Comparison of ENCODE assay signal across 1 cellular context in the genomic region with DNA sequence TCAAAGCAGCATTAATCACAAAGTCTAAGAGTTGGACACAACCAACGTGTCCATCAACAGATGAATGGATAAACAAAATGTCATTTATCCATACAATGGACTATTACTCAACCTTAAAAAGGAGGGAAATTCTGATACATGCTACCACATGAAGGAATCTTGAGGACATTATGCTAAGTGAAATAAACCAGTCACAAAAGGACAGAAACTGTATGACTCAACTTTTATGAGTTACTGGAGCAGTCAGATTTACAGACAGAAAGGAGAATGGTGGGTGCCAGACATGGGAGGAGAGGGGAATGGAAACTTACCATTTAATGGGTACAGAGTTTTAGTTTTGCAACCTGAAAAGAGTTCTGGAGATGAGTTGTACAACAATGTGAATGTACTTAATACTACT.
TF ChIP-seq lines count a peak whose summit lies in the region.

No MANE protein-coding gene starts in this region.

TF ChIP-seq in K562, 482 proteins besides CTCF, POLR2A, EP300 and RAD21:
- TF ChIP-seq, protein P1, sequence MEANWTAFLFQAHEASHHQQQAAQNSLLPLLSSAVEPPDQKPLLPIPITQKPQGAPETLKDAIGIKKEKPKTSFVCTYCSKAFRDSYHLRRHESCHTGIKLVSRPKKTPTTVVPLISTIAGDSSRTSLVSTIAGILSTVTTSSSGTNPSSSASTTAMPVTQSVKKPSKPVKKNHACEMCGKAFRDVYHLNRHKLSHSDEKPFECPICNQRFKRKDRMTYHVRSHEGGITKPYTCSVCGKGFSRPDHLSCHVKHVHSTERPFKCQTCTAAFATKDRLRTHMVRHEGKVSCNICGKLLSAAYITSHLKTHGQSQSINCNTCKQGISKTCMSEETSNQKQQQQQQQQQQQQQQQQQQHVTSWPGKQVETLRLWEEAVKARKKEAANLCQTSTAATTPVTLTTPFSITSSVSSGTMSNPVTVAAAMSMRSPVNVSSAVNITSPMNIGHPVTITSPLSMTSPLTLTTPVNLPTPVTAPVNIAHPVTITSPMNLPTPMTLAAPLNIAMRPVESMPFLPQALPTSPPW (CRISPR knock-in tag; IDR thresholded peaks at IDR 0.05) = no peak
- no peak for TF ChIP-seq TAF9B (IDR thresholded peaks at IDR 0.05; ENCODE audit: partially characterized antibody)
- TF ChIP-seq, protein P2, sequence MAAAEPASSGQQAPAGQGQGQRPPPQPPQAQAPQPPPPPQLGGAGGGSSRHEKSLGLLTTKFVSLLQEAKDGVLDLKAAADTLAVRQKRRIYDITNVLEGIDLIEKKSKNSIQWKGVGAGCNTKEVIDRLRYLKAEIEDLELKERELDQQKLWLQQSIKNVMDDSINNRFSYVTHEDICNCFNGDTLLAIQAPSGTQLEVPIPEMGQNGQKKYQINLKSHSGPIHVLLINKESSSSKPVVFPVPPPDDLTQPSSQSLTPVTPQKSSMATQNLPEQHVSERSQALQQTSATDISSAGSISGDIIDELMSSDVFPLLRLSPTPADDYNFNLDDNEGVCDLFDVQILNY (CRISPR knock-in tag; IDR thresholded peaks at IDR 0.05) = no peak
